In genomic region chr20:30579824-30580438, GRCh38 we compare ENCODE assay signal across 8 cellular contexts.
DNase-seq lines count a peak whose midpoint lies in the region; TF ChIP-seq lines count a peak whose summit lies in the region.
"Not testable (repeated sequence)": the region's sequence is repeated elsewhere in the genome, so short reads cannot be mapped to it uniquely, and the experiment has no call there.

No MANE protein-coding gene starts in this region.

- peak overlapping the region in 2 of 5 donors; percentile 38 to 39 for H3K27ac ChIP-seq in adrenal gland
- not testable (repeated sequence) for H3K27ac ChIP-seq in muscle layer of duodenum (ENCODE audit: low read length)
- peak overlapping the region in 3 of 5 donors; percentile 52 to 77 (median 60) for H3K27ac ChIP-seq in stomach

- peak overlapping the region in 2 of 4 donors; percentile 13 to 43 for H3K4me3 ChIP-seq in adrenal gland
- H3K4me3 ChIP-seq in epithelial cell of proximal tubule (ENCODE audit: low read depth, low read length) = peak overlapping the region; percentile 67
- H3K4me3 ChIP-seq in iPS-11a (ENCODE audit: low read depth, low read length) = peak overlapping the region; percentile 51
- peak overlapping the region; percentile 39 to 63 for H3K4me3 ChIP-seq in muscle layer of duodenum (ENCODE audit: low read depth in 1 of 2, low read length in 2 of 2)
- peak overlapping the region in 3 of 4 donors; percentile 31 to 48 (median 41) for H3K4me3 ChIP-seq in stomach

- H3K27me3 ChIP-seq in adrenal gland; muscle layer of duodenum (ENCODE audit: low read depth, low read length); stomach: not testable (repeated sequence)

- TF ChIP-seq EP300 in stomach (IDR thresholded peaks at IDR 0.05) = not testable (repeated sequence)

- WGBS in adrenal gland, 4 donors = 1 to 24% (median 15%) methylated on average over 10 to 27 of the region's 27 CpGs
- 10 to 26% (median 16%) methylated on average over 23 to 27 of the region's 27 CpGs for WGBS in stomach, 5 donors

- not testable (repeated sequence) for H3K4me1 ChIP-seq in adrenal gland (replicated peaks in 1 of 2); muscle layer of duodenum (ENCODE audit: control insufficient read depth in 1 of 2, insufficient read depth in 2 of 2, low read length in 2 of 2); stomach

- not testable (repeated sequence) for H3K36me3 ChIP-seq in adrenal gland (replicated peaks in 1 of 2); muscle layer of duodenum (ENCODE audit: control insufficient read depth in 1 of 2, insufficient read depth in 2 of 2, low read length in 2 of 2); stomach

- peak in 1 of 2 donors; percentile 44 for TF ChIP-seq POLR2A in adrenal gland (IDR thresholded peaks at IDR 0.05)
- not testable (repeated sequence) for TF ChIP-seq POLR2A in stomach (IDR thresholded peaks at IDR 0.05)

- H3K9me3 ChIP-seq in adrenal gland (replicated peaks in 1 of 3); muscle layer of duodenum (ENCODE audit: control insufficient read depth in 1 of 2, low read length in 2 of 2); stomach: not testable (repeated sequence)

- TF ChIP-seq CTCF in adrenal gland (IDR thresholded peaks at IDR 0.05); epithelial cell of proximal tubule (conservative IDR thresholded peaks at IDR 0.05; ENCODE audit: low read depth, low read length); stomach (IDR thresholded peaks at IDR 0.05): not testable (repeated sequence)

- DNase-seq in C1 segment of cervical spinal cord (lab: John Stamatoyannopoulos, UW) (peak in 12 of 14 donors; percentile 22 to 79 (median 48)), HT1080 (ENCODE audit: low read depth) (peak; percentile 94), NCI-H748 treated with DMSO at 0.1 percent for 48 hours (lab: John Stamatoyannopoulos, UW) (peak; percentile 17), adrenal gland (peak; percentile 63 to 95 (median 86)), epithelial cell of proximal tubule (ENCODE audit: low read depth) (peak; percentile 43), stomach (peak; percentile 29)

- intact Hi-C loops in adrenal gland (cut with DNase I); stomach (cut with DNase I; ENCODE audit: low total_unique reads): not testable (repeated sequence)

Comparison
In these comparisons a context has a peak if more than half of its experiments do, and no peak if none do; other contexts are left out.
1. DNase-seq: peak in every context shown above with its lines; median percentile 94 in HT1080; 86 in adrenal gland; 48 in C1 segment of cervical spinal cord; 43 in epithelial cell of proximal tubule; 29 in stomach; 17 in NCI-H748 treated with DMSO at 0.1 percent for 48 hours.